In genomic region chr10:78471723-78472541, GRCh38 we compare ENCODE assay signal across 18 cellular contexts.
DNase-seq lines count a peak whose midpoint lies in the region; ATAC-seq, FAIRE-seq and TF ChIP-seq lines count a peak whose summit lies in the region.
"Had no signal": no experiment of that assay in that cellular context is flagged by ENCODE, and none has a peak within 500 bp of the region (broad histone marks: within the 10 kb centered on the region; RNA-seq: fewer than 3 reads in every experiment).

No MANE protein-coding gene starts in this region.

- no peaks in the 10 kb centered on the region for H3K36me3 ChIP-seq in transverse colon
- H3K36me3 ChIP-seq: BLaER1 treated with 17β-estradiol and CSF1 and Interleukin-3, amounts not matched to agents 10 nM and 100 nM; neutrophil had no signal

- POLR2A ChIA-PET in activated CD8-positive, alpha-beta T cell treated with anti-CD3 and anti-CD28 coated beads, Interleukin-2, amount 10 ng/mL, durations not matched to agents 7 days and 5 days (lab: Charles Lee), result no interaction called here
- POLR2A ChIA-PET in activated CD8-positive, alpha-beta T cell treated with anti-CD3 and anti-CD28 coated beads for 36 hours (lab: Charles Lee), result no interaction called here

- in situ Hi-C loops in transverse colon (cut with MboI; ENCODE audit: low pct_ligation_motif_present in 1 of 4, low pct_unique_long_range_greater_than_20kb in 1 of 4, low sequenced_read_pairs in 3 of 4), result no loop called here

- no peaks in the 10 kb centered on the region for H3K36me3 Mint-ChIP-seq in activated CD8-positive, alpha-beta T cell treated with anti-CD3 and anti-CD28 coated beads, Interleukin-2, amount 10 ng/mL, durations not matched to agents 7 days and 5 days (ENCODE audit: low read depth)
- H3K36me3 Mint-ChIP-seq in activated CD8-positive, alpha-beta T cell treated with anti-CD3 and anti-CD28 coated beads for 36 hours (ENCODE audit: low read depth), result no peaks in the 10 kb centered on the region
- peaks cover 10% of the 10 kb centered on the region for H3K36me3 Mint-ChIP-seq in nephron progenitor cell (ENCODE audit: low read depth)
- H3K36me3 Mint-ChIP-seq: activated CD4-positive, alpha-beta memory T cell treated with anti-CD3 and anti-CD28 coated beads for 36 hours; IgD-negative memory B cell had no signal

- ATAC-seq in activated CD8-positive, alpha-beta T cell treated with anti-CD3 and anti-CD28 coated beads, Interleukin-2, amount 10 ng/mL, durations not matched to agents 7 days and 5 days, result no peak
- ATAC-seq in activated CD8-positive, alpha-beta T cell treated with anti-CD3 and anti-CD28 coated beads for 36 hours, result no peak
- no peak for ATAC-seq in GM19467 (IDR thresholded peaks at IDR 0.05; ENCODE audit: unreplicated experiment)

- no peak overlapping the region for H3K27ac Mint-ChIP-seq in activated CD8-positive, alpha-beta T cell treated with anti-CD3 and anti-CD28 coated beads, Interleukin-2, amount 10 ng/mL, durations not matched to agents 7 days and 5 days
- H3K27ac Mint-ChIP-seq in activated CD8-positive, alpha-beta T cell treated with anti-CD3 and anti-CD28 coated beads for 36 hours, result no peak overlapping the region
- H3K27ac Mint-ChIP-seq in nephron progenitor cell, result peak overlapping the region; percentile 80
- H3K27ac Mint-ChIP-seq: activated CD4-positive, alpha-beta memory T cell treated with anti-CD3 and anti-CD28 coated beads for 36 hours; activated T-helper 1 cell treated with anti-CD3 and anti-CD28 coated beads, Interleukin-12 subunit alpha, Interleukin-12 subunit beta, Interleukin-2, Interleukin-4 antibody, amounts not matched to agents 30 ng/mL and 10 ng/mL and 1 ng/mL, durations not matched to agents 14 hours and 24 hours and 36 hours; IgD-negative memory B cell had no signal

- H3K27me3 Mint-ChIP-seq in activated CD8-positive, alpha-beta T cell treated with anti-CD3 and anti-CD28 coated beads, Interleukin-2, amount 10 ng/mL, durations not matched to agents 7 days and 5 days (ENCODE audit: low read depth), result peaks cover 2% of the 10 kb centered on the region
- no peaks in the 10 kb centered on the region for H3K27me3 Mint-ChIP-seq in activated CD8-positive, alpha-beta T cell treated with anti-CD3 and anti-CD28 coated beads for 36 hours
- peaks cover 2% of the 10 kb centered on the region for H3K27me3 Mint-ChIP-seq in nephron progenitor cell (ENCODE audit: low read depth, poor library complexity)

- TF ChIP-seq CTCF in activated CD8-positive, alpha-beta T cell treated with anti-CD3 and anti-CD28 coated beads for 36 hours (IDR thresholded peaks at IDR 0.05), result no peak
- TF ChIP-seq CTCF in nephron progenitor cell (IDR thresholded peaks at IDR 0.05) (no peak), transverse colon (IDR thresholded peaks at IDR 0.05) (no peak)

- WGBS in transverse colon (ENCODE audit: low coverage in 1 of 2), 2 donors, result 67% methylated on average over 11 of the region's 11 CpGs; no CpG with 5 or more reads in 1 of the 2 donors

- DNase-seq in activated CD8-positive, alpha-beta T cell treated with anti-CD3 and anti-CD28 coated beads, Interleukin-2, amount 10 ng/mL, durations not matched to agents 7 days and 5 days, result peak; percentile 11
- DNase-seq in activated CD8-positive, alpha-beta T cell treated with anti-CD3 and anti-CD28 coated beads for 36 hours, result no peak
- no peak for DNase-seq in nephron progenitor cell
- no peak for DNase-seq in transverse colon
- DNase-seq in stimulated activated CD4-positive, alpha-beta T cell treated with anti-CD3 and anti-CD28 coated beads, Interleukin-4, amount 100 ng/mL, for 4 hours, result no peak
- DNase-seq in NCI-H524 treated with DMSO at 0.1 percent for 48 hours (lab: John Stamatoyannopoulos, UW), result no peak
- DNase-seq: 8988T; activated CD4-positive, alpha-beta memory T cell treated with anti-CD3 and anti-CD28 coated beads for 36 hours; foreskin melanocyte; NCI-H2107 had no signal

- TF ChIP-seq EP300 in transverse colon (IDR thresholded peaks at IDR 0.05; ENCODE audit: low read depth), result no peak

- H3K4me1 Mint-ChIP-seq in activated CD8-positive, alpha-beta T cell treated with anti-CD3 and anti-CD28 coated beads, Interleukin-2, amount 10 ng/mL, durations not matched to agents 7 days and 5 days (ENCODE audit: low read depth), result peaks cover 11% of the 10 kb centered on the region
- no peaks in the 10 kb centered on the region for H3K4me1 Mint-ChIP-seq in activated CD8-positive, alpha-beta T cell treated with anti-CD3 and anti-CD28 coated beads for 36 hours (ENCODE audit: low read depth)
- peaks cover 68% of the 10 kb centered on the region for H3K4me1 Mint-ChIP-seq in nephron progenitor cell
- H3K4me1 Mint-ChIP-seq: IgD-negative memory B cell had no signal

- peak overlapping the region; percentile 51 to 79 (median 70) for H3K27ac ChIP-seq in transverse colon
- H3K27ac ChIP-seq: BLaER1 treated with 17β-estradiol and CSF1 and Interleukin-3, amounts not matched to agents 10 nM and 100 nM; neutrophil had no signal

- no peaks in the 10 kb centered on the region for H3K27me3 ChIP-seq in transverse colon
- H3K27me3 ChIP-seq: BLaER1 treated with 17β-estradiol and CSF1 and Interleukin-3, amounts not matched to agents 10 nM and 100 nM had no signal

- CTCF ChIA-PET in activated CD8-positive, alpha-beta T cell treated with anti-CD3 and anti-CD28 coated beads, Interleukin-2, amount 10 ng/mL, durations not matched to agents 7 days and 5 days (lab: Charles Lee), result no interaction called here
- CTCF ChIA-PET in activated CD8-positive, alpha-beta T cell treated with anti-CD3 and anti-CD28 coated beads for 36 hours (lab: Charles Lee), result no interaction called here

- H3K4me3 ChIP-seq in transverse colon, result no peak overlapping the region
- H3K4me3 ChIP-seq: BLaER1 treated with 17β-estradiol and CSF1 and Interleukin-3, amounts not matched to agents 10 nM and 100 nM; lung had no signal

- no peaks in the 10 kb centered on the region for H3K9me3 ChIP-seq in transverse colon
- H3K9me3 ChIP-seq: neutrophil had no signal

- FAIRE-seq in endometrium (lab: Jason Lieb, UNC), result peak; percentile 31
- FAIRE-seq: RCC 7860 had no signal

- intact Hi-C loops in activated CD8-positive, alpha-beta T cell treated with anti-CD3 and anti-CD28 coated beads for 36 hours (cut with micrococcal nuclease), result no loop called here
- intact Hi-C loops in transverse colon (cut with DNase I; ENCODE audit: low total_unique reads), result loop anchor here (10.0 kb wide), 1 partner anchor 137 kb away; no protein-coding TSS in a partner anchor

- no peak overlapping the region for H3K4me3 Mint-ChIP-seq in activated CD8-positive, alpha-beta T cell treated with anti-CD3 and anti-CD28 coated beads, Interleukin-2, amount 10 ng/mL, durations not matched to agents 7 days and 5 days
- no peak overlapping the region for H3K4me3 Mint-ChIP-seq in activated CD8-positive, alpha-beta T cell treated with anti-CD3 and anti-CD28 coated beads for 36 hours
- H3K4me3 Mint-ChIP-seq in nephron progenitor cell, result no peak overlapping the region
- H3K4me3 Mint-ChIP-seq: activated CD4-positive, alpha-beta memory T cell treated with anti-CD3 and anti-CD28 coated beads for 36 hours; activated T-helper 1 cell treated with anti-CD3 and anti-CD28 coated beads, Interleukin-12 subunit alpha, Interleukin-12 subunit beta, Interleukin-2, Interleukin-4 antibody, amounts not matched to agents 30 ng/mL and 10 ng/mL and 1 ng/mL, durations not matched to agents 14 hours and 24 hours and 36 hours; IgD-negative memory B cell had no signal

- H3K4me1 ChIP-seq in transverse colon, result peaks cover 0 to 5% (median 2%) of the 10 kb centered on the region in 4 donors

- H3K9me3 Mint-ChIP-seq in activated CD8-positive, alpha-beta T cell treated with anti-CD3 and anti-CD28 coated beads, Interleukin-2, amount 10 ng/mL, durations not matched to agents 7 days and 5 days (ENCODE audit: insufficient read depth), result no peaks in the 10 kb centered on the region
- no peaks in the 10 kb centered on the region for H3K9me3 Mint-ChIP-seq in activated CD8-positive, alpha-beta T cell treated with anti-CD3 and anti-CD28 coated beads for 36 hours
- peaks cover 22% of the 10 kb centered on the region for H3K9me3 Mint-ChIP-seq in nephron progenitor cell
- H3K9me3 Mint-ChIP-seq: activated T-helper 1 cell treated with anti-CD3 and anti-CD28 coated beads, Interleukin-12 subunit alpha, Interleukin-12 subunit beta, Interleukin-2, Interleukin-4 antibody, amounts not matched to agents 30 ng/mL and 10 ng/mL and 1 ng/mL, durations not matched to agents 14 hours and 24 hours and 36 hours had no signal

- TF ChIP-seq POLR2A in transverse colon (IDR thresholded peaks at IDR 0.05), result no peak
